Comparison of ENCODE assay signal across 8 cellular contexts in genomic region chr2:164710634-164711245, GRCh38.
A peak's percentile ranks its signal among the peaks of the same experiment; 100 is the strongest.
DNase-seq lines count a peak whose midpoint lies in the region; ATAC-seq, FAIRE-seq and TF ChIP-seq lines count a peak whose summit lies in the region.
"Not testable (repeated sequence)": the region's sequence is repeated elsewhere in the genome, so short reads cannot be mapped to it uniquely, and the experiment has no call there.

No MANE protein-coding gene starts in this region.

- H3K27ac ChIP-seq in 22Rv1 (peak overlapping the region; percentile 84), OCI-LY3 (ENCODE audit: low read length) (peak overlapping the region; percentile 5; the same call in 1 of the 2 replicates), duodenal mucosa (ENCODE audit: low read depth, low read length) (peak overlapping the region; percentile 75), right lobe of liver (peak overlapping the region; percentile 77 to 95 (median 86)), muscle layer of duodenum (ENCODE audit: low read length) (peak overlapping the region; percentile 12), small intestine (ENCODE audit: low read depth in 1 of 2, low read length in 1 of 2) (peak overlapping the region; percentile 71 to 79)

- peak; percentile 4 for ATAC-seq in GM18511 (IDR thresholded peaks at IDR 0.05; ENCODE audit: unreplicated experiment)
- ATAC-seq in left colon, result peak; percentile 88
- peak; percentile 4 to 61 (median 27) for ATAC-seq in right lobe of liver

- H3K79me2 ChIP-seq in OCI-LY3 (ENCODE audit: low read length), result not testable (repeated sequence)

- not testable (repeated sequence) for TF ChIP-seq CTCF in 22Rv1 (IDR thresholded peaks at IDR 0.05); OCI-LY3 (IDR thresholded peaks at IDR 0.05; ENCODE audit: low read depth, low read length); right lobe of liver (IDR thresholded peaks at IDR 0.05)

- intact Hi-C loops in left colon (cut with DNase I, micrococcal nuclease), result loop anchor here in 1 of 2 donors (10.0 kb wide), 1 partner anchor 156 kb away; no protein-coding TSS in a partner anchor
- intact Hi-C loops in right lobe of liver (cut with DNase I), result not testable (repeated sequence)

- 42% methylated on average over 9 of the region's 10 CpGs for WGBS in right lobe of liver (ENCODE audit: insufficient coverage, low coverage, low lambda C conversion rate, missing lambda C conversion rate)
- 19 to 66% (median 39%) methylated on average over 10 of the region's 10 CpGs for WGBS in small intestine, 3 donors

- H3K9ac ChIP-seq in OCI-LY3 (ENCODE audit: low read length), result not testable (repeated sequence)
- H3K9ac ChIP-seq in duodenal mucosa (ENCODE audit: low read depth in 1 of 2, low read length in 2 of 2), result peak overlapping the region in 1 of 2 donors; percentile 20

- peaks cover 30% of the 10 kb centered on the region for H3K36me3 ChIP-seq in OCI-LY3 (replicated peaks; ENCODE audit: low read depth, low read length)
- not testable (repeated sequence) for H3K36me3 ChIP-seq in duodenal mucosa (ENCODE audit: control insufficient read depth in 1 of 2, insufficient read depth in 2 of 2, low read length in 2 of 2); right lobe of liver; muscle layer of duodenum (ENCODE audit: control insufficient read depth in 1 of 2, insufficient read depth in 2 of 2, low read length in 2 of 2); small intestine (ENCODE audit: control insufficient read depth in 2 of 2, insufficient read depth in 2 of 2, low read length in 2 of 2)

- not testable (repeated sequence) for H3K27me3 ChIP-seq in OCI-LY3 (ENCODE audit: low read depth, low read length); duodenal mucosa (ENCODE audit: control insufficient read depth in 1 of 2, insufficient read depth in 2 of 2, low read length in 2 of 2); right lobe of liver; muscle layer of duodenum (ENCODE audit: low read depth, low read length); small intestine (ENCODE audit: control insufficient read depth in 2 of 2, insufficient read depth in 2 of 2, low read length in 2 of 2)

- H2AFZ ChIP-seq in OCI-LY3 (ENCODE audit: low read depth, low read length), result not testable (repeated sequence)

- FAIRE-seq in small intestine (lab: Jason Lieb, UNC), result not testable (repeated sequence)

- H3K4me3 ChIP-seq in OCI-LY3 (ENCODE audit: low read length); muscle layer of duodenum (ENCODE audit: low read depth in 1 of 2, low read length in 2 of 2); small intestine (ENCODE audit: low read depth in 1 of 2, low read length in 2 of 2): not testable (repeated sequence)
- H3K4me3 ChIP-seq in duodenal mucosa (ENCODE audit: low read depth in 1 of 2, low read length in 2 of 2), result peak overlapping the region in 1 of 2 donors; percentile 48
- peak overlapping the region in 2 of 3 donors; percentile 0 to 15 for H3K4me3 ChIP-seq in right lobe of liver

- H4K20me1 ChIP-seq in OCI-LY3 (ENCODE audit: insufficient read depth, low read length), result not testable (repeated sequence)

- H3K4me2 ChIP-seq in OCI-LY3 (ENCODE audit: low read length), result not testable (repeated sequence)

- not testable (repeated sequence) for H3K9me3 ChIP-seq in OCI-LY3 (ENCODE audit: insufficient read depth, low read length); duodenal mucosa (ENCODE audit: control insufficient read depth in 1 of 2, low read length in 2 of 2); right lobe of liver; muscle layer of duodenum (ENCODE audit: control insufficient read depth in 1 of 2, low read length in 2 of 2); small intestine (ENCODE audit: control insufficient read depth, low read depth)

- TF ChIP-seq POLR2A in right lobe of liver (IDR thresholded peaks at IDR 0.05), result not testable (repeated sequence)

- peaks cover 13% of the 10 kb centered on the region for H3K4me1 ChIP-seq in OCI-LY3 (ENCODE audit: low read length)
- H3K4me1 ChIP-seq in duodenal mucosa (ENCODE audit: control insufficient read depth in 1 of 2, insufficient read depth in 2 of 2, low read length in 2 of 2); muscle layer of duodenum (ENCODE audit: control insufficient read depth in 1 of 2, insufficient read depth in 2 of 2, low read length in 2 of 2); small intestine (ENCODE audit: control insufficient read depth in 2 of 2, insufficient read depth in 1 of 2, low read depth in 1 of 2, low read length in 1 of 2): not testable (repeated sequence)
- H3K4me1 ChIP-seq in right lobe of liver, result peaks cover 0 to 49% (median 9%) of the 10 kb centered on the region in 4 donors

- DNase-seq in left colon, right lobe of liver: not testable (repeated sequence)
- peak; percentile 89 for DNase-seq in small intestine

Comparison
In these comparisons a context has a peak if more than half of its experiments do, and no peak if none do; other contexts are left out.
1. H3K27ac ChIP-seq: peak in every context shown above with its lines; median percentile 86 in right lobe of liver; 84 in 22Rv1; 75 in duodenal mucosa; 75 in small intestine; 12 in muscle layer of duodenum; 5 in OCI-LY3.
2. ATAC-seq: peak in every context shown above with its lines; median percentile 88 in left colon; 27 in right lobe of liver; 4 in GM18511.